In the genomic region with DNA sequence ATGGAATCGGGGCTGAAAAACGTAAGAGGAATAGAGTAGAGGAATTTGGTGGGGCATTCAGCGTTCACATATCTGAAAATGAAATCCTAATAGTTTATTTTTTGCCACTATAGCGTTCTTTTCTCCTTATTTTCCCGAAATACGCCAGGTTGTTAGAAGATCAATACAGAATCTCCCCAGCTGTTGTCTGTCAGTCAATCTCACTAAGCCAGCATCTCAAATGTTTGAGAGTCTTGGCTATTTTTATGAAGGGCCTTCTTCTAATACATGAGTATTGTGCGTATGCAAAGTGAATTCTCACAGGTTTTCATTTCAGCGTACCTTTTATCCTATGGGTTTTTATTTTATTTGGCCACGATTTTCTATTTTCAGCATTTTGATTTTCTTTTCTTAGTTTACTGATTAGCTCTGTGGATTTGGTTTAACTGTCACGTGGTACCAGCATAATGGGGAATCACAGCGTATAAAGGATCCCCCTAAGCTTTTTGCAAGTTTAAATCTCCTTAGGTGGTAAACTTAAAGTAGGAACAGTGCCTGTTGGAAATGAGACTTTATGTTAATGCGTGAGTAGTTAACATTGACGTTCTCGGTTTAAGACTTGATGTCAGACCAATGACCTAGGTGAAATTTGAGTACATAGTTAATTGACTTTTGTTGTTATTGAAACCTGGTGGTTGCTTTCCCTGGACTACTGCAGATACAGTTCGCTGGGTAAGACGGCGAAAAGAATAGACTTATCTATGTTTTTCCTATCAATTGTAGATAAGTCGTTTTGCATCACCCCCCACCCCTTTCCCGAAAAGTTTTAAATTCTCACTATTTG, we compare ENCODE assay signal across 1 cellular context.
TF ChIP-seq lines count a peak whose summit lies in the region.

No MANE protein-coding gene starts in this region.

TF ChIP-seq in GM12878, 131 proteins besides CTCF, POLR2A, EP300 and RAD21 (continued from another document):
- TF ChIP-seq TCF3 (IDR thresholded peaks at IDR 0.05; ENCODE audit: borderline replicate concordance, insufficient read depth, low read depth, low read length) (no peak), HDGF (IDR thresholded peaks at IDR 0.05) (no peak), KDM1A (IDR thresholded peaks at IDR 0.05; ENCODE audit: borderline replicate concordance) (no peak), SP1 (IDR thresholded peaks at IDR 0.05; ENCODE audit: low read depth, low read length) (no peak), ZNF622 (IDR thresholded peaks at IDR 0.05) (no peak)
